Comparison of ENCODE assay signal across 19 cellular contexts in genomic region chr6:56403663-56404200, GRCh38.
"Had no signal": no experiment of that assay in that cellular context is flagged by ENCODE, and none has a peak within 500 bp of the region (broad histone marks: within the 10 kb centered on the region; RNA-seq: fewer than 3 reads in every experiment).

No MANE protein-coding gene starts in this region.

- H3K4me3 ChIP-seq: dorsolateral prefrontal cortex, mucosa of descending colon, psoas muscle, SJCRH30, stomach, tibial nerve had no signal

- H3K27me3 Mint-ChIP-seq: activated CD8-positive, alpha-beta memory T cell treated with anti-CD3 and anti-CD28 coated beads, Interleukin-2, amount 10 ng/mL, durations not matched to agents 7 days and 5 days had no signal

- H3K27me3 ChIP-seq: dorsolateral prefrontal cortex, SJCRH30, stomach, tibial nerve had no signal

- ATAC-seq: activated CD8-positive, alpha-beta memory T cell treated with anti-CD3 and anti-CD28 coated beads, Interleukin-2, amount 10 ng/mL, durations not matched to agents 7 days and 5 days; esophagus mucosa; mucosa of descending colon; natural killer cell; psoas muscle had no signal

- H3K27ac Mint-ChIP-seq: activated CD8-positive, alpha-beta memory T cell treated with anti-CD3 and anti-CD28 coated beads, Interleukin-2, amount 10 ng/mL, durations not matched to agents 7 days and 5 days; activated naive CD8-positive, alpha-beta T cell treated with anti-CD3 and anti-CD28 coated beads for 36 hours; natural killer cell had no signal

- H3K36me3 Mint-ChIP-seq: activated CD8-positive, alpha-beta memory T cell treated with anti-CD3 and anti-CD28 coated beads, Interleukin-2, amount 10 ng/mL, durations not matched to agents 7 days and 5 days; activated naive CD8-positive, alpha-beta T cell treated with anti-CD3 and anti-CD28 coated beads for 36 hours; natural killer cell had no signal

- H3K4me3 Mint-ChIP-seq: activated CD8-positive, alpha-beta memory T cell treated with anti-CD3 and anti-CD28 coated beads, Interleukin-2, amount 10 ng/mL, durations not matched to agents 7 days and 5 days; activated naive CD8-positive, alpha-beta T cell treated with anti-CD3 and anti-CD28 coated beads for 36 hours; natural killer cell had no signal

- H3K9me3 ChIP-seq: mucosa of descending colon, psoas muscle, SJCRH30, stomach had no signal

- DNase-seq: activated CD4-positive, alpha-beta T cell treated with anti-CD3 and anti-CD28 coated beads, Interleukin-2, amount 50 U/mL, for 48 hours; activated CD4-positive, CD25-positive, alpha-beta regulatory T cell treated with anti-CD3 and anti-CD28 coated beads, Interleukin-2, amount 50 U/mL, for 72 hours; activated CD8-positive, alpha-beta memory T cell treated with anti-CD3 and anti-CD28 coated beads, Interleukin-2, amount 10 ng/mL, durations not matched to agents 7 days and 5 days; activated gamma-delta T cell treated with Interleukin-2 at 50 U/mL for 16 hours; activated naive CD8-positive, alpha-beta T cell treated with anti-CD3 and anti-CD28 coated beads for 36 hours; activated T-cell treated with anti-CD3 and anti-CD28 coated beads, Interleukin-2, amount 50 U/mL, for 48 hours; dorsolateral prefrontal cortex; foreskin melanocyte; hippocampal formation; mucosa of descending colon; natural killer cell; psoas muscle; SJCRH30; stimulated activated CD4-positive, alpha-beta T cell treated with anti-CD3 and anti-CD28 coated beads, Interleukin-15, amount 100 ng/mL, for 24 hours; stimulated activated CD4-positive, alpha-beta T cell treated with anti-CD3 and anti-CD28 coated beads, Interleukin-4, amount 100 ng/mL, for 24 hours; stomach; T-helper 9 cell had no signal

- H3K4me1 Mint-ChIP-seq: activated CD8-positive, alpha-beta memory T cell treated with anti-CD3 and anti-CD28 coated beads, Interleukin-2, amount 10 ng/mL, durations not matched to agents 7 days and 5 days; activated naive CD8-positive, alpha-beta T cell treated with anti-CD3 and anti-CD28 coated beads for 36 hours; natural killer cell had no signal

- H3K36me3 ChIP-seq: SJCRH30, stomach, tibial nerve had no signal

- H3K27ac ChIP-seq: dorsolateral prefrontal cortex, psoas muscle, SJCRH30 had no signal

- H3K4me1 ChIP-seq: psoas muscle, tibial nerve had no signal
